ENCODE assay signal across 8 cellular contexts in the genomic region with DNA sequence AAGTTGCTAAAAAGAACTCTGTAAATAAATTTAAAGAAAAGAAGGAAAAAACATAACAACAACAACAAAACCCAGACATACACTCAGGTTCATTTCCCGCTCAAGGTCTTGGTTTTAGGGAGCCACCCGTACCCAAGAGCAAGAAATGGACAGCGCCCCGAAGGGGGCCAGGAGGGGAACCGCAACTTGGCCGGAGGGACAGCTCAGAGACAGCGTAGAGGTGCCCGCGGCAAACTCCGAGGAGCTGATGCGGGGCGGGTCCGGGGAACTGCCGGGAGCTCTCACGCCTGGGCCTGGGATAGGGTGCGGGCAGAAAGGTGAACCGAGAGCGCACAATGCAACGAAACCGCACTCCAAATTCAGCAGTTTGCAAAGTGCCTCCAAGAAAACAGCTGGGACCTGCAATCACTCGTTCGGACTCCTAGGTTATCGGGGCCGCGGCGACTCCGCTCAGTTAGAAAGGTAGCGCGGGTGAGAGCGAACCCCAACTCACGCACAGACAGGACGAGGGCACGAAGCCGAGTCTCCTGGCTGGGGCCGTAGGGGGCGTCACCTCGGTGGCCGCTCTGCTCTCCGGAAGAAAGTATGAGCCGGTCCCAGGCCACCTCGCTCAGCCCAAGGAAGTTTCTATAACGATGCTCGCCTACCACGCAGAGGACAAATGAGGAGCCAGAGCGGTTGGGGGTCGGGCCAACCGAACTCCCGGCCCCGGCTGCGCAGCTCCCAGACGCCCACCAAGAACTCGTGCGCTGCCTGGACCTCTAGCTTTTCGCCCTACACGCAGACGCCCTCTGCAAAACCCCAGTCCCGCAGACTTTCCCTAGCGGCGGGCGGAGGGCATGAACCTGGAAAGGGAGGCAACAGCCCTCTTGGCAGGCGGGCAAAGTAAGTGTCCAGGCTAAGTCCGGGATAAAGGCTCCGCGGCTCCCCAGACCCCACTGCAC. TPM values are rescaled to one million over a fixed set of nuclear protein-coding genes. Genes with fewer than 3 reads are reported as not detected.
DNase-seq lines count a peak whose midpoint lies in the region; ATAC-seq, FAIRE-seq and TF ChIP-seq lines count a peak whose summit lies in the region.

No MANE protein-coding gene starts in this region.

- TF ChIP-seq EP300 in A549 (IDR thresholded peaks at IDR 0.05): no peak

- peaks cover 46% of the 10 kb centered on the region for H3K27me3 Mint-ChIP-seq in activated CD8-positive, alpha-beta T cell treated with anti-CD3 and anti-CD28 coated beads for 36 hours
- H3K27me3 Mint-ChIP-seq in naive B cell: peaks cover 34 to 76% (median 59%) of the 10 kb centered on the region in 3 donors

- TF ChIP-seq CTCF in A549 (IDR thresholded peaks at IDR 0.05) (no peak), fibroblast of lung (conservative IDR thresholded peaks at IDR 0.05 in 1 of 2, IDR thresholded peaks at IDR 0.05 in 1 of 2; ENCODE audit: low read depth in 1 of 2, low read length in 2 of 2) (peak; percentile 37 to 53), uterus (IDR thresholded peaks at IDR 0.05) (peak in 3 of 4 experiments; percentile 10 to 27 (median 11))
- TF ChIP-seq CTCF in activated CD8-positive, alpha-beta T cell treated with anti-CD3 and anti-CD28 coated beads for 36 hours (IDR thresholded peaks at IDR 0.05): no peak

- POLR2A ChIA-PET in A549 (lab: Yijun Ruan, JAX): no interaction called here
- POLR2A ChIA-PET in activated CD8-positive, alpha-beta T cell treated with anti-CD3 and anti-CD28 coated beads for 36 hours (lab: Charles Lee): interaction anchor here (0.9 kb wide), 1 partner anchor 16 kb away, joined by 3 read pairs; no protein-coding TSS in a partner anchor

- no peak for FAIRE-seq in A549 (lab: Jason Lieb, UNC)

- peaks cover 2% of the 10 kb centered on the region for H3K79me2 ChIP-seq in fibroblast of lung (ENCODE audit: control insufficient read depth, insufficient read depth, low read length)

- peak overlapping the region; percentile 25 for H3K9ac ChIP-seq in fibroblast of lung (ENCODE audit: insufficient read depth, low read length)

- peak overlapping the region; percentile 81 for H3K4me3 Mint-ChIP-seq in activated CD8-positive, alpha-beta T cell treated with anti-CD3 and anti-CD28 coated beads for 36 hours
- peak overlapping the region in 5 of 8 donors; percentile 32 to 64 (median 45) for H3K4me3 Mint-ChIP-seq in naive B cell

- 32% methylated on average over 21 of the region's 64 CpGs for WGBS in A549 (ENCODE audit: missing lambda C conversion rate)

- H3K4me2 ChIP-seq in A549 (peak overlapping the region; percentile 98), fibroblast of lung (ENCODE audit: extremely low read depth, insufficient read depth, low read length) (peak overlapping the region; percentile 99)

- intact Hi-C loops in activated CD8-positive, alpha-beta T cell treated with anti-CD3 and anti-CD28 coated beads for 36 hours (cut with micrococcal nuclease): no loop called here
- intact Hi-C loops in uterus (cut with DNase I; ENCODE audit: low total_unique reads): no loop called here

- no peaks in the 10 kb centered on the region for H3K36me3 Mint-ChIP-seq in activated CD8-positive, alpha-beta T cell treated with anti-CD3 and anti-CD28 coated beads for 36 hours (ENCODE audit: low read depth)
- peaks cover 0 to 16% of the 10 kb centered on the region in 2 donors for H3K36me3 Mint-ChIP-seq in naive B cell

- no peaks in the 10 kb centered on the region for H4K20me1 ChIP-seq in fibroblast of lung (ENCODE audit: control insufficient read depth, extremely low read depth, insufficient read depth, low read length)

- peak; percentile 25 to 43 for DNase-seq in A549 (ENCODE audit: low read depth in 1 of 2, low spot score in 1 of 2)
- DNase-seq in H4 (ENCODE audit: low spot score): peak; percentile 44
- peak; percentile 37 for DNase-seq in activated CD8-positive, alpha-beta T cell treated with anti-CD3 and anti-CD28 coated beads for 36 hours
- DNase-seq in fibroblast of lung (ENCODE audit: low read depth in 2 of 2): peak; percentile 39 to 43
- no peak for DNase-seq in naive B cell
- peak in 1 of 2 donors; percentile 18 for DNase-seq in uterus
- DNase-seq in NCI-H2081 treated with DMSO at 0.1 percent for 48 hours (lab: John Stamatoyannopoulos, UW): no peak
- no peak for DNase-seq in NCI-H345 treated with DMSO at 0.1 percent for 48 hours (lab: John Stamatoyannopoulos, UW; ENCODE audit: unreplicated experiment)

- H3K27ac ChIP-seq in A549 (no peak overlapping the region), fibroblast of lung (ENCODE audit: insufficient read depth, low read length) (peak overlapping the region; percentile 17), uterus (peak overlapping the region in 1 of 2 donors; percentile 33)

- no peak for TF ChIP-seq RAD21 in A549 (conservative IDR thresholded peaks at IDR 0.05 in 1 of 2, IDR thresholded peaks at IDR 0.05 in 1 of 2)

- H3K4me3 ChIP-seq in A549 (peak overlapping the region; percentile 51), fibroblast of lung (replicated peaks in 1 of 4; ENCODE audit: control extremely low read depth in 1 of 4, insufficient read depth in 1 of 4, low read depth in 3 of 4, low read length in 4 of 4) (peak overlapping the region; percentile 63 to 74 (median 69)), uterus (peak overlapping the region; percentile 36 to 49)

- no peaks in the 10 kb centered on the region for H3K9me3 Mint-ChIP-seq in activated CD8-positive, alpha-beta T cell treated with anti-CD3 and anti-CD28 coated beads for 36 hours
- peaks cover 0 to 7% (median 2%) of the 10 kb centered on the region in 7 donors for H3K9me3 Mint-ChIP-seq in naive B cell

- peak; percentile 87 to 96 for ATAC-seq in A549
- ATAC-seq in activated CD8-positive, alpha-beta T cell treated with anti-CD3 and anti-CD28 coated beads for 36 hours: peak; percentile 21
- no peak for ATAC-seq in naive B cell (ENCODE audit: low read depth in 2 of 2)

- H2AFZ ChIP-seq in fibroblast of lung (ENCODE audit: low read length): peak overlapping the region; percentile 85

- H3K27me3 ChIP-seq in fibroblast of lung (ENCODE audit: control insufficient read depth, insufficient read depth, low read length) (no peaks in the 10 kb centered on the region), uterus (no peaks in the 10 kb centered on the region)

- H3K9me3 ChIP-seq in A549 (no peaks in the 10 kb centered on the region), fibroblast of lung (ENCODE audit: control insufficient read depth, insufficient read depth, low read depth, low read length) (no peaks in the 10 kb centered on the region), uterus (no peaks in the 10 kb centered on the region)

- H3K36me3 ChIP-seq in fibroblast of lung (ENCODE audit: control insufficient read depth, insufficient read depth, low read length) (no peaks in the 10 kb centered on the region), uterus (no peaks in the 10 kb centered on the region)

- H3K4me1 Mint-ChIP-seq in activated CD8-positive, alpha-beta T cell treated with anti-CD3 and anti-CD28 coated beads for 36 hours (ENCODE audit: low read depth): peaks cover 16% of the 10 kb centered on the region
- H3K4me1 Mint-ChIP-seq in naive B cell: peaks cover 18 to 20% (median 20%) of the 10 kb centered on the region in 3 donors

- H3K27ac Mint-ChIP-seq in activated CD8-positive, alpha-beta T cell treated with anti-CD3 and anti-CD28 coated beads for 36 hours: no peak overlapping the region
- no peak overlapping the region for H3K27ac Mint-ChIP-seq in naive B cell

- CTCF ChIA-PET in A549 (lab: Yijun Ruan, JAX): interaction anchor here (1.2 kb wide), 2 partner anchors 26 to 133 kb away, joined by 3 to 4 read pairs; no protein-coding TSS in a partner anchor
- CTCF ChIA-PET in activated CD8-positive, alpha-beta T cell treated with anti-CD3 and anti-CD28 coated beads for 36 hours (lab: Charles Lee): interaction anchor here (1.1 to 1.5 kb wide), 3 partner anchors 10 to 40 kb away, joined by 3 to 5 read pairs (median 3); no protein-coding TSS in a partner anchor

- H3K4me1 ChIP-seq in A549: peaks cover 10% of the 10 kb centered on the region
- H3K4me1 ChIP-seq in fibroblast of lung (ENCODE audit: control insufficient read depth, extremely low read depth, insufficient read depth, low read length): peaks cover 3% of the 10 kb centered on the region
- H3K4me1 ChIP-seq in uterus: no peaks in the 10 kb centered on the region

- TF ChIP-seq POLR2A in A549 (IDR thresholded peaks at IDR 0.05; ENCODE audit: low read length) (no peak), uterus (IDR thresholded peaks at IDR 0.05) (no peak)

TF ChIP-seq in A549, 52 proteins besides CTCF, POLR2A, EP300 and RAD21:
- TF ChIP-seq HOXA7 (CRISPR knock-in tag; IDR thresholded peaks at IDR 0.05): no peak
- TF ChIP-seq HEYL (CRISPR knock-in tag; IDR thresholded peaks at IDR 0.05): no peak
- 0 out of 2 replicates have a peak, but pooled peaks have one; percentile 6 for TF ChIP-seq MAX (IDR thresholded peaks at IDR 0.05)

RNA-seq across cellular contexts. Expression of gene NDNF, which starts 1.4 kb away (rescaled TPM):
- polyA plus RNA-seq in A549 (2011; rRNA removed) (not detected in 2 replicates), A549 (2017; fragmentation: RNase III; extraction: RNeasy Plus Mini Kit Qiagen cat#74134 plus additional on column Dnase treatment) (not detected in 3 replicates), fibroblast of lung (1.8 and 9.6 TPM in 2 replicates), naive B cell (ENCODE audit: low read depth in 6 of 6) (not detected)
- not detected in 2 replicates for polyA plus RNA-seq in A549 (2012; cell fraction: cytosol; rRNA removed)
- polyA plus RNA-seq in A549 (2012; cell fraction: nucleus; rRNA removed): not detected in 2 replicates
- polyA minus RNA-seq in A549 (2011; rRNA and poly(A)+ RNA removed): not detected in 2 replicates
- total RNA-seq in H4 (2014; rRNA removed; shearing (Covaris generic)): 2.4 and 2.7 TPM in 2 replicates
- under 1 TPM; 0.34 to 0.41 TPM for total RNA-seq in activated CD8-positive, alpha-beta T cell treated with anti-CD3 and anti-CD28 coated beads for 36 hours
- total RNA-seq in fibroblast of lung (6.4 and 10.0 TPM in 2 replicates), uterus (10 to 100 TPM in 1 of 4 donors, 1 to 10 TPM in 3; 1.5 to 10.9 (median 8.0) TPM)
- polyA plus RNA-seq in fibroblast of lung (2012): 1.6 and 8.1 TPM in 2 replicates
- 1.7 and 6.6 TPM in 2 replicates for polyA minus RNA-seq in fibroblast of lung (ENCODE audit: low replicate concordance)

Comparison
In these comparisons a context has a peak if more than half of its experiments do, and no peak if none do; other contexts are left out.
1. ATAC-seq: peak in A549 (2 of 2) and activated CD8-positive, alpha-beta T cell treated with anti-CD3 and anti-CD28 coated beads for 36 hours (single experiment); none in naive B cell (0 of 2).
2. DNase-seq: peak in A549 (2 of 2), H4 (single experiment), activated CD8-positive, alpha-beta T cell treated with anti-CD3 and anti-CD28 coated beads for 36 hours (single experiment) and fibroblast of lung (2 of 2); none in naive B cell (single experiment), NCI-H2081 treated with DMSO at 0.1 percent for 48 hours (single experiment) and NCI-H345 treated with DMSO at 0.1 percent for 48 hours (single experiment).
3. CTCF ChIP-seq: peak in fibroblast of lung (2 of 2) and uterus (3 of 4); none in A549 (single experiment) and activated CD8-positive, alpha-beta T cell treated with anti-CD3 and anti-CD28 coated beads for 36 hours (single experiment).
4. Peak in every context shown above with its lines, with median percentiles within 50 percentile points of each other: H3K4me3 ChIP-seq.